In the genomic region with DNA sequence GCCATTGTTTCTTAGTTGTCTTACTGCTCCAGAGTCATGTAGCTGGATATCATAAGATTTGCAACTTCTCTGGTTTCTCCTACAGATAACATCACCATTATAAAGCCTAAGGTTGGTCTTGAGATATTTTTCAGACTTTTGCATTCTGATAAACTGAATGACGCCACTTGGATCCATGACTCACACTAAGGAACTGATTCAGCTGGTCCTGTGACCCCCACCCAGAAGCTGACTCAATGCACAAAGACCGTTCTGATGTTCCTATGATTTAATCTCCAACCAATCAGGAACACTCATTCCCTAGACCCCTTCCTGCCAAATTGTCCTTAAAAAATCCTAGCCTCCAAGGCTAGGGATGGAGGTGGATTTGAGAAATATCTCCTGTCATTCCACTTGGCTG, we compare ENCODE assay signal across 24 cellular contexts.
DNase-seq lines count a peak whose midpoint lies in the region; ATAC-seq and TF ChIP-seq lines count a peak whose summit lies in the region.
"Had no signal": no experiment of that assay in that cellular context is flagged by ENCODE, and none has a peak within 500 bp of the region (broad histone marks: within the 10 kb centered on the region; RNA-seq: fewer than 3 reads in every experiment).

No MANE protein-coding gene starts in this region.

- TF ChIP-seq CTCF in foreskin fibroblast (IDR thresholded peaks at IDR 0.05; ENCODE audit: low read depth, low read length) (no peak), heart left ventricle (IDR thresholded peaks at IDR 0.05) (no peak)

- no peak for ATAC-seq in heart left ventricle
- ATAC-seq: activated CD8-positive, alpha-beta T cell treated with anti-CD3 and anti-CD28 coated beads, Interleukin-2, amount 10 ng/mL, durations not matched to agents 7 days and 5 days; T-helper 17 cell had no signal

- H3K9me3 ChIP-seq in heart left ventricle = peaks cover 0 to 9% (median 3%) of the 10 kb centered on the region in 12 donors
- H3K9me3 ChIP-seq: breast epithelium, esophagus squamous epithelium had no signal

- intact Hi-C loops in heart left ventricle (cut with DNase I) = no loop called here

- H3K36me3 ChIP-seq in heart left ventricle = no peaks in the 10 kb centered on the region
- H3K36me3 ChIP-seq: breast epithelium, esophagus squamous epithelium, tibial nerve had no signal

- no peaks in the 10 kb centered on the region for H3K4me1 ChIP-seq in heart left ventricle
- H3K4me1 ChIP-seq: breast epithelium, esophagus squamous epithelium, tibial nerve had no signal

- H3K27ac ChIP-seq in heart left ventricle = no peak overlapping the region
- H3K27ac ChIP-seq: breast epithelium, C4-2B, dorsolateral prefrontal cortex, esophagus squamous epithelium, tibial nerve had no signal

- 69 to 81% (median 72%) methylated on average over 2 of the region's 2 CpGs for WGBS in heart left ventricle, 4 donors

- H3K4me3 ChIP-seq in foreskin fibroblast (ENCODE audit: low read depth in 1 of 2, low read length in 2 of 2) (no peak overlapping the region), heart left ventricle (no peak overlapping the region)
- H3K4me3 ChIP-seq: breast epithelium, dorsolateral prefrontal cortex, esophagus squamous epithelium, tibial nerve had no signal

- TF ChIP-seq POLR2A in heart left ventricle (IDR thresholded peaks at IDR 0.05) = no peak

- no peaks in the 10 kb centered on the region for H3K27me3 ChIP-seq in heart left ventricle
- H3K27me3 ChIP-seq: breast epithelium, esophagus squamous epithelium, tibial nerve had no signal

- DNase-seq in A172 (ENCODE audit: low spot score) = peak; percentile 55
- DNase-seq in HS-5 (ENCODE audit: low read depth) = peak; percentile 46
- DNase-seq in amniotic stem cell (lab: John Stamatoyannopoulos, UW) = peak; percentile 39
- DNase-seq in foreskin fibroblast = peak; percentile 0 to 6
- DNase-seq in NCI-H446 (lab: John Stamatoyannopoulos, UW) = no peak
- no peak for DNase-seq in stimulated activated CD4-positive, alpha-beta T cell treated with anti-CD3 and anti-CD28 coated beads, Interleukin-2, amount 100 ng/mL, for 24 hours
- DNase-seq in heart left ventricle = no peak
- no peak for DNase-seq in midbrain (lab: John Stamatoyannopoulos, UW)
- DNase-seq: activated B cell treated with CpG ODN at 0.5 μM for 24 hours; activated CD8-positive, alpha-beta T cell treated with anti-CD3 and anti-CD28 coated beads, Interleukin-2, amount 10 ng/mL, durations not matched to agents 7 days and 5 days; activated T-cell treated with anti-CD3 and anti-CD28 coated beads, Interleukin-2, amount 50 U/mL, for 48 hours; DMS153; dorsolateral prefrontal cortex; esophagus squamous epithelium; hippocampal formation; kidney glomerular epithelial cell; NCI-H1694 treated with DMSO at 0.1 percent for 48 hours; retina; SHP77; stimulated activated naive CD4-positive, alpha-beta T cell; T-helper 17 cell had no signal

Comparison
In these comparisons a context has a peak if more than half of its experiments do, and no peak if none do; other contexts are left out.
1. DNase-seq: peak in A172 (single experiment), HS-5 (single experiment), amniotic stem cell (single experiment) and foreskin fibroblast (2 of 2); none in NCI-H446 (0 of 2), stimulated activated CD4-positive, alpha-beta T cell treated with anti-CD3 and anti-CD28 coated beads, Interleukin-2, amount 100 ng/mL, for 24 hours (0 of 2), heart left ventricle (0 of 5) and midbrain (single experiment).